Comparison of ENCODE assay signal across 1 cellular context in genomic region chr6:692858-693736, GRCh38.
TF ChIP-seq lines count a peak whose summit lies in the region.

Gene EXOC2, minus strand, starts transcription at chr6:693139. Its CDS starts 55,321 bp downstream, at chr6:637818.

TF ChIP-seq in K562, 482 proteins besides CTCF, POLR2A, EP300 and RAD21 (continued from another document and continues in another):
- TF ChIP-seq, protein P1, sequence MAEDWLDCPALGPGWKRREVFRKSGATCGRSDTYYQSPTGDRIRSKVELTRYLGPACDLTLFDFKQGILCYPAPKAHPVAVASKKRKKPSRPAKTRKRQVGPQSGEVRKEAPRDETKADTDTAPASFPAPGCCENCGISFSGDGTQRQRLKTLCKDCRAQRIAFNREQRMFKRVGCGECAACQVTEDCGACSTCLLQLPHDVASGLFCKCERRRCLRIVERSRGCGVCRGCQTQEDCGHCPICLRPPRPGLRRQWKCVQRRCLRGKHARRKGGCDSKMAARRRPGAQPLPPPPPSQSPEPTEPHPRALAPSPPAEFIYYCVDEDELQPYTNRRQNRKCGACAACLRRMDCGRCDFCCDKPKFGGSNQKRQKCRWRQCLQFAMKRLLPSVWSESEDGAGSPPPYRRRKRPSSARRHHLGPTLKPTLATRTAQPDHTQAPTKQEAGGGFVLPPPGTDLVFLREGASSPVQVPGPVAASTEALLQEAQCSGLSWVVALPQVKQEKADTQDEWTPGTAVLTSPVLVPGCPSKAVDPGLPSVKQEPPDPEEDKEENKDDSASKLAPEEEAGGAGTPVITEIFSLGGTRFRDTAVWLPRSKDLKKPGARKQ (CRISPR knock-in tag; IDR thresholded peaks at IDR 0.05), result no peak
- TF ChIP-seq ZNF764 (CRISPR knock-in tag; IDR thresholded peaks at IDR 0.05; ENCODE audit: low read depth) (no peak), NR2F6 (CRISPR knock-in tag; IDR thresholded peaks at IDR 0.05) (no peak), ZBTB2 (IDR thresholded peaks at IDR 0.05) (no peak), LARP7 (IDR thresholded peaks at IDR 0.05) (peak; percentile 55; the same call in 1 of the 2 replicates), RHOXF2B (CRISPR knock-in tag; conservative IDR thresholded peaks at IDR 0.05) (no peak), SMAD2 (IDR thresholded peaks at IDR 0.05; ENCODE audit: low read depth, low read length) (no peak), PCBP2 (IDR thresholded peaks at IDR 0.05; ENCODE audit: low read depth, low read length, poor library complexity, severe bottlenecking) (no peak), E2F3 (CRISPR knock-in tag; IDR thresholded peaks at IDR 0.05) (no peak), ZNF445 (CRISPR knock-in tag; IDR thresholded peaks at IDR 0.05; ENCODE audit: low read depth) (no peak), SMARCB1 (IDR thresholded peaks at IDR 0.05; ENCODE audit: insufficient read length, low read depth) (no peak), DACH1 (IDR thresholded peaks at IDR 0.05; ENCODE audit: partially characterized antibody) (no peak), KDM1A (IDR thresholded peaks at IDR 0.05) (peak in 1 of 2 experiments; percentile 7; a peak in 2 of 4 replicates), NR4A1 (CRISPR knock-in tag; IDR thresholded peaks at IDR 0.05) (no peak), NR4A1 (tag; IDR thresholded peaks at IDR 0.05) (no peak), COPS2 (conservative IDR thresholded peaks at IDR 0.05) (no peak), CBX5 (IDR thresholded peaks at IDR 0.05; ENCODE audit: borderline replicate concordance, low read depth) (peak; percentile 55; the same call in 1 of the 2 replicates), SREBF2 (CRISPR knock-in tag; IDR thresholded peaks at IDR 0.05) (no peak), ZNF239 (CRISPR knock-in tag; IDR thresholded peaks at IDR 0.05) (no peak), MAFG (tag; conservative IDR thresholded peaks at IDR 0.05) (no peak), CHD1 (IDR thresholded peaks at IDR 0.05; ENCODE audit: low read length) (no peak), MEF2A (IDR thresholded peaks at IDR 0.05; ENCODE audit: control insufficient read depth, low read depth, low read length) (no peak), RBM14 (IDR thresholded peaks at IDR 0.05; ENCODE audit: borderline replicate concordance, insufficient read depth, low read depth, low read length) (no peak), RAD51 (IDR thresholded peaks at IDR 0.05; ENCODE audit: borderline replicate concordance, low read depth) (peak; percentile 71), CAMTA2 (CRISPR knock-in tag; conservative IDR thresholded peaks at IDR 0.05) (no peak), TEAD4 (IDR thresholded peaks at IDR 0.05; ENCODE audit: low read length) (peak; percentile 57), TEAD4 (CRISPR knock-in tag; IDR thresholded peaks at IDR 0.05; ENCODE audit: borderline replicate concordance) (no peak), ZKSCAN1 (IDR thresholded peaks at IDR 0.05; ENCODE audit: low read depth, low read length) (peak; percentile 77), U2AF1 (optimal IDR thresholded peaks at IDR 0.05; ENCODE audit: low read depth, low read length) (peak; percentile 100), PHF21A (IDR thresholded peaks at IDR 0.05; ENCODE audit: borderline replicate concordance, low read depth) (peak; percentile 79; the same call in 1 of the 2 replicates), RBM22 (IDR thresholded peaks at IDR 0.05; ENCODE audit: low read depth, low read length, poor library complexity, severe bottlenecking) (peak; percentile 90)
- TF ChIP-seq, protein P2, sequence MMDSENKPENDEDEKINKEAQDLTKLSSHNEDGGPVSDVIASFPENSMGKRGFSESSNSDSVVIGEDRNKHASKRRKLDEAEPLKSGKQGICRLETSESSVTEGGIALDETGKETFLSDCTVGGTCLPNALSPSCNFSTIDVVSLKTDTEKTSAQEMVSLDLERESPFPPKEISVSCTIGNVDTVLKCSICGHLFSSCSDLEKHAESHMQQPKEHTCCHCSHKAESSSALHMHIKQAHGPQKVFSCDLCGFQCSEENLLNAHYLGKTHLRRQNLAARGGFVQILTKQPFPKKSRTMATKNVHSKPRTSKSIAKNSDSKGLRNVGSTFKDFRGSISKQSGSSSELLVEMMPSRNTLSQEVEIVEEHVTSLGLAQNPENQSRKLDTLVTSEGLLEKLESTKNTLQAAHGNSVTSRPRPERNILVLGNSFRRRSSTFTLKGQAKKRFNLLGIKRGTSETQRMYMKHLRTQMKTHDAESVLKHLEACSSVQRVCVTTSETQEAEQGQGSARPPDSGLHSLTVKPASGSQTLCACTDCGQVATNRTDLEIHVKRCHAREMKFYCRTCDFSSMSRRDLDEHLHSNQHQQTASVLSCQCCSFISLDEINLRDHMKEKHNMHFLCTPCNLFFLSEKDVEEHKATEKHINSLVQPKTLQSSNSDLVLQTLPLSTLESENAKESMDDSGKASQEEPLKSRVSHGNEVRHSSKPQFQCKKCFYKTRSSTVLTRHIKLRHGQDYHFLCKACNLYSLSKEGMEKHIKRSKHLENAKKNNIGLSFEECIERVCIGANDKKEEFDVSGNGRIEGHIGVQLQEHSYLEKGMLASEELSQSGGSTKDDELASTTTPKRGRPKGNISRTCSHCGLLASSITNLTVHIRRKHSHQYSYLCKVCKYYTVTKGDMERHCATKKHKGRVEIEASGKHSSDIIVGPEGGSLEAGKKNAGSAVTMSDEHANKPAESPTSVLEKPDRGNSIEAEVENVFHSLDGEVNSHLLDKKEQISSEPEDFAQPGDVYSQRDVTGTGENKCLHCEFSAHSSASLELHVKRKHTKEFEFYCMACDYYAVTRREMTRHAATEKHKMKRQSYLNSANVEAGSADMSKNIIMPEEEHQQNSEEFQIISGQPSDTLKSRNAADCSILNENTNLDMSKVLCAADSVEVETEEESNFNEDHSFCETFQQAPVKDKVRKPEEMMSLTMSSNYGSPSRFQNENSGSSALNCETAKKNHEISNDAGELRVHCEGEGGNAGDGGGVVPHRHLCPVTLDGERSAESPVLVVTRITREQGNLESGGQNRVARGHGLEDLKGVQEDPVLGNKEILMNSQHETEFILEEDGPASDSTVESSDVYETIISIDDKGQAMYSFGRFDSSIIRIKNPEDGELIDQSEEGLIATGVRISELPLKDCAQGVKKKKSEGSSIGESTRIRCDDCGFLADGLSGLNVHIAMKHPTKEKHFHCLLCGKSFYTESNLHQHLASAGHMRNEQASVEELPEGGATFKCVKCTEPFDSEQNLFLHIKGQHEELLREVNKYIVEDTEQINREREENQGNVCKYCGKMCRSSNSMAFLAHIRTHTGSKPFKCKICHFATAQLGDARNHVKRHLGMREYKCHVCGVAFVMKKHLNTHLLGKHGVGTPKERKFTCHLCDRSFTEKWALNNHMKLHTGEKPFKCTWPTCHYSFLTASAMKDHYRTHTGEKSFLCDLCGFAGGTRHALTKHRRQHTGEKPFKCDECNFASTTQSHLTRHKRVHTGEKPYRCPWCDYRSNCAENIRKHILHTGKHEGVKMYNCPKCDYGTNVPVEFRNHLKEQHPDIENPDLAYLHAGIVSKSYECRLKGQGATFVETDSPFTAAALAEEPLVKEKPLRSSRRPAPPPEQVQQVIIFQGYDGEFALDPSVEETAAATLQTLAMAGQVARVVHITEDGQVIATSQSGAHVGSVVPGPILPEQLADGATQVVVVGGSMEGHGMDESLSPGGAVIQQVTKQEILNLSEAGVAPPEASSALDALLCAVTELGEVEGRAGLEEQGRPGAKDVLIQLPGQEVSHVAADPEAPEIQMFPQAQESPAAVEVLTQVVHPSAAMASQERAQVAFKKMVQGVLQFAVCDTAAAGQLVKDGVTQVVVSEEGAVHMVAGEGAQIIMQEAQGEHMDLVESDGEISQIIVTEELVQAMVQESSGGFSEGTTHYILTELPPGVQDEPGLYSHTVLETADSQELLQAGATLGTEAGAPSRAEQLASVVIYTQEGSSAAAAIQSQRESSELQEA (IDR thresholded peaks at IDR 0.05; ENCODE audit: low read depth), result no peak
- TF ChIP-seq, protein P3, sequence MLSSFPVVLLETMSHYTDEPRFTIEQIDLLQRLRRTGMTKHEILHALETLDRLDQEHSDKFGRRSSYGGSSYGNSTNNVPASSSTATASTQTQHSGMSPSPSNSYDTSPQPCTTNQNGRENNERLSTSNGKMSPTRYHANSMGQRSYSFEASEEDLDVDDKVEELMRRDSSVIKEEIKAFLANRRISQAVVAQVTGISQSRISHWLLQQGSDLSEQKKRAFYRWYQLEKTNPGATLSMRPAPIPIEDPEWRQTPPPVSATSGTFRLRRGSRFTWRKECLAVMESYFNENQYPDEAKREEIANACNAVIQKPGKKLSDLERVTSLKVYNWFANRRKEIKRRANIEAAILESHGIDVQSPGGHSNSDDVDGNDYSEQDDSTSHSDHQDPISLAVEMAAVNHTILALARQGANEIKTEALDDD (IDR thresholded peaks at IDR 0.05), result no peak
- TF ChIP-seq, protein P4, sequence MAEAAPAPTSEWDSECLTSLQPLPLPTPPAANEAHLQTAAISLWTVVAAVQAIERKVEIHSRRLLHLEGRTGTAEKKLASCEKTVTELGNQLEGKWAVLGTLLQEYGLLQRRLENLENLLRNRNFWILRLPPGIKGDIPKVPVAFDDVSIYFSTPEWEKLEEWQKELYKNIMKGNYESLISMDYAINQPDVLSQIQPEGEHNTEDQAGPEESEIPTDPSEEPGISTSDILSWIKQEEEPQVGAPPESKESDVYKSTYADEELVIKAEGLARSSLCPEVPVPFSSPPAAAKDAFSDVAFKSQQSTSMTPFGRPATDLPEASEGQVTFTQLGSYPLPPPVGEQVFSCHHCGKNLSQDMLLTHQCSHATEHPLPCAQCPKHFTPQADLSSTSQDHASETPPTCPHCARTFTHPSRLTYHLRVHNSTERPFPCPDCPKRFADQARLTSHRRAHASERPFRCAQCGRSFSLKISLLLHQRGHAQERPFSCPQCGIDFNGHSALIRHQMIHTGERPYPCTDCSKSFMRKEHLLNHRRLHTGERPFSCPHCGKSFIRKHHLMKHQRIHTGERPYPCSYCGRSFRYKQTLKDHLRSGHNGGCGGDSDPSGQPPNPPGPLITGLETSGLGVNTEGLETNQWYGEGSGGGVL (CRISPR knock-in tag; IDR thresholded peaks at IDR 0.05), result no peak
- TF ChIP-seq, protein P5, sequence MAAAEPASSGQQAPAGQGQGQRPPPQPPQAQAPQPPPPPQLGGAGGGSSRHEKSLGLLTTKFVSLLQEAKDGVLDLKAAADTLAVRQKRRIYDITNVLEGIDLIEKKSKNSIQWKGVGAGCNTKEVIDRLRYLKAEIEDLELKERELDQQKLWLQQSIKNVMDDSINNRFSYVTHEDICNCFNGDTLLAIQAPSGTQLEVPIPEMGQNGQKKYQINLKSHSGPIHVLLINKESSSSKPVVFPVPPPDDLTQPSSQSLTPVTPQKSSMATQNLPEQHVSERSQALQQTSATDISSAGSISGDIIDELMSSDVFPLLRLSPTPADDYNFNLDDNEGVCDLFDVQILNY (CRISPR knock-in tag; IDR thresholded peaks at IDR 0.05), result peak; percentile 35; the same call in 1 of the 2 replicates
- TF ChIP-seq, protein P6, sequence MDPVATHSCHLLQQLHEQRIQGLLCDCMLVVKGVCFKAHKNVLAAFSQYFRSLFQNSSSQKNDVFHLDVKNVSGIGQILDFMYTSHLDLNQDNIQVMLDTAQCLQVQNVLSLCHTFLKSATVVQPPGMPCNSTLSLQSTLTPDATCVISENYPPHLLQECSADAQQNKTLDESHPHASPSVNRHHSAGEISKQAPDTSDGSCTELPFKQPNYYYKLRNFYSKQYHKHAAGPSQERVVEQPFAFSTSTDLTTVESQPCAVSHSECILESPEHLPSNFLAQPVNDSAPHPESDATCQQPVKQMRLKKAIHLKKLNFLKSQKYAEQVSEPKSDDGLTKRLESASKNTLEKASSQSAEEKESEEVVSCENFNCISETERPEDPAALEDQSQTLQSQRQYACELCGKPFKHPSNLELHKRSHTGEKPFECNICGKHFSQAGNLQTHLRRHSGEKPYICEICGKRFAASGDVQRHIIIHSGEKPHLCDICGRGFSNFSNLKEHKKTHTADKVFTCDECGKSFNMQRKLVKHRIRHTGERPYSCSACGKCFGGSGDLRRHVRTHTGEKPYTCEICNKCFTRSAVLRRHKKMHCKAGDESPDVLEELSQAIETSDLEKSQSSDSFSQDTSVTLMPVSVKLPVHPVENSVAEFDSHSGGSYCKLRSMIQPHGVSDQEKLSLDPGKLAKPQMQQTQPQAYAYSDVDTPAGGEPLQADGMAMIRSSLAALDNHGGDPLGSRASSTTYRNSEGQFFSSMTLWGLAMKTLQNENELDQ (CRISPR knock-in tag; IDR thresholded peaks at IDR 0.05; ENCODE audit: borderline replicate concordance), result no peak
- TF ChIP-seq, protein P7, sequence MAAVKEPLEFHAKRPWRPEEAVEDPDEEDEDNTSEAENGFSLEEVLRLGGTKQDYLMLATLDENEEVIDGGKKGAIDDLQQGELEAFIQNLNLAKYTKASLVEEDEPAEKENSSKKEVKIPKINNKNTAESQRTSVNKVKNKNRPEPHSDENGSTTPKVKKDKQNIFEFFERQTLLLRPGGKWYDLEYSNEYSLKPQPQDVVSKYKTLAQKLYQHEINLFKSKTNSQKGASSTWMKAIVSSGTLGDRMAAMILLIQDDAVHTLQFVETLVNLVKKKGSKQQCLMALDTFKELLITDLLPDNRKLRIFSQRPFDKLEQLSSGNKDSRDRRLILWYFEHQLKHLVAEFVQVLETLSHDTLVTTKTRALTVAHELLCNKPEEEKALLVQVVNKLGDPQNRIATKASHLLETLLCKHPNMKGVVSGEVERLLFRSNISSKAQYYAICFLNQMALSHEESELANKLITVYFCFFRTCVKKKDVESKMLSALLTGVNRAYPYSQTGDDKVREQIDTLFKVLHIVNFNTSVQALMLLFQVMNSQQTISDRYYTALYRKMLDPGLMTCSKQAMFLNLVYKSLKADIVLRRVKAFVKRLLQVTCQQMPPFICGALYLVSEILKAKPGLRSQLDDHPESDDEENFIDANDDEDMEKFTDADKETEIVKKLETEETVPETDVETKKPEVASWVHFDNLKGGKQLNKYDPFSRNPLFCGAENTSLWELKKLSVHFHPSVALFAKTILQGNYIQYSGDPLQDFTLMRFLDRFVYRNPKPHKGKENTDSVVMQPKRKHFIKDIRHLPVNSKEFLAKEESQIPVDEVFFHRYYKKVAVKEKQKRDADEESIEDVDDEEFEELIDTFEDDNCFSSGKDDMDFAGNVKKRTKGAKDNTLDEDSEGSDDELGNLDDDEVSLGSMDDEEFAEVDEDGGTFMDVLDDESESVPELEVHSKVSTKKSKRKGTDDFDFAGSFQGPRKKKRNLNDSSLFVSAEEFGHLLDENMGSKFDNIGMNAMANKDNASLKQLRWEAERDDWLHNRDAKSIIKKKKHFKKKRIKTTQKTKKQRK (IDR thresholded peaks at IDR 0.05; ENCODE audit: borderline replicate concordance, low read depth, low read length), result 0 out of 2 replicates have a peak, but pooled peaks have one; percentile 54
